ENCODE assay signal across 1 cellular context in the genomic region with DNA sequence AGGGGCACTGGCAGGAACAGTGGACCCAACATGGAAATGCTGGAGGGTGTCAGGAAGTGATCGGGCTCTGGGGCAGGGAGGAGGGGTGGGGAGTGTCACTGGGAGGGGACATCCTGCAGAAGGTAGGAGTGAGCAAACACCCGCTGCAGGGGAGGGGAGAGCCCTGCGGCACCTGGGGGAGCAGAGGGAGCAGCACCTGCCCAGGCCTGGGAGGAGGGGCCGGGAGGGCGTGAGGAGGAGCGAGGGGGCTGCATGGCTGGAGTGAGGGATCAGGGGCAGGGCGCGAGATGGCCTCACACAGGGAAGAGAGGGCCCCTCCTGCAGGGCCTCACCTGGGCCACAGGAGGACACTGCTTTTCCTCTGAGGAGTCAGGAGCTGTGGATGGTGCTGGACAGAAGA.
TF ChIP-seq lines count a peak whose summit lies in the region.

No MANE protein-coding gene starts in this region.

TF ChIP-seq in GM12878, 131 proteins besides CTCF, POLR2A, EP300 and RAD21:
- TF ChIP-seq JUNB (IDR thresholded peaks at IDR 0.05) (no peak), HSF1 (IDR thresholded peaks at IDR 0.05; ENCODE audit: low read depth, low read length) (no peak), CHD2 (IDR thresholded peaks at IDR 0.05; ENCODE audit: borderline replicate concordance, low read depth, low read length) (no peak), POU2F2 (IDR thresholded peaks at IDR 0.05; ENCODE audit: borderline replicate concordance, low read depth, low read length) (no peak), ZBED1 (IDR thresholded peaks at IDR 0.05; ENCODE audit: borderline replicate concordance) (no peak), DPF2 (IDR thresholded peaks at IDR 0.05) (no peak), SMAD5 (IDR thresholded peaks at IDR 0.05; ENCODE audit: low read depth) (no peak), ATF2 (IDR thresholded peaks at IDR 0.05; ENCODE audit: low read length) (no peak), ATF3 (IDR thresholded peaks at IDR 0.05; ENCODE audit: borderline replicate concordance, extremely low read depth, low read depth, low read length) (no peak), CEBPB (IDR thresholded peaks at IDR 0.05; ENCODE audit: borderline replicate concordance in 1 of 2, low read depth in 2 of 2, low read length in 2 of 2) (no peak), NR2F1 (conservative IDR thresholded peaks at IDR 0.05) (no peak)
